Comparison of ENCODE assay signal across 21 cellular contexts in genomic region chr16:88310796-88311605, GRCh38.
DNase-seq lines count a peak whose midpoint lies in the region; ATAC-seq, FAIRE-seq and TF ChIP-seq lines count a peak whose summit lies in the region.
"Had no signal": no experiment of that assay in that cellular context is flagged by ENCODE, and none has a peak within 500 bp of the region (broad histone marks: within the 10 kb centered on the region; RNA-seq: fewer than 3 reads in every experiment).

No MANE protein-coding gene starts in this region.

- no peak for FAIRE-seq in GM12891 (lab: Jason Lieb, UNC)
- FAIRE-seq: GM18507 had no signal

- peak; percentile 46 for DNase-seq in Right ventricle myocardium inferior (ENCODE audit: missing footprints)
- no peak for DNase-seq in cardiac septum (ENCODE audit: low spot score)
- DNase-seq in T1000 (lab: John Stamatoyannopoulos, UW) = peak; percentile 34
- DNase-seq in fibroblast of gingiva (ENCODE audit: low read depth) = peak; percentile 33
- DNase-seq in GM12891 (ENCODE audit: insufficient read length, low spot score) = no peak
- DNase-seq in activated CD4-positive, alpha-beta T cell treated with anti-CD3 and anti-CD28 coated beads, Interleukin-2, amount 50 U/mL, for 48 hours = no peak
- DNase-seq: BE2C; CD8-positive, alpha-beta memory T cell; DMS 273 treated with DMSO at 0.1 percent for 48 hours; DMS79; GOT3; HFFc6; NCI-H1048; NCI-H1417; NCI-H1694; NCI-H2081; NCI-H2227 treated with DMSO at 0.1 percent for 48 hours; NCI-H526 treated with DMSO at 0.1 percent for 48 hours; SK-N-SH had no signal

- no peak for TF ChIP-seq POLR2A in GM12891 (IDR thresholded peaks at IDR 0.05; ENCODE audit: low read depth, low read length)

- ATAC-seq in Right ventricle myocardium inferior (no peak), HG02759 (IDR thresholded peaks at IDR 0.05; ENCODE audit: unreplicated experiment) (no peak)

- intact Hi-C loops in Right ventricle myocardium inferior (cut with DNase I) (no loop called here), cardiac septum (cut with DNase I) (no loop called here)

TF ChIP-seq in GM12891, 5 proteins besides CTCF, POLR2A, EP300 and RAD21:
- TF ChIP-seq POLR2AphosphoS5 (IDR thresholded peaks at IDR 0.05; ENCODE audit: low read depth, low read length) = no peak
- no peak for TF ChIP-seq POU2F2 (IDR thresholded peaks at IDR 0.05; ENCODE audit: low read depth, low read length)
- no peak for TF ChIP-seq SPI1 (IDR thresholded peaks at IDR 0.05; ENCODE audit: low read depth, low read length)
- TF ChIP-seq PAX5 (IDR thresholded peaks at IDR 0.05; ENCODE audit: insufficient read depth, low read length, severe bottlenecking) = no peak
- no peak for TF ChIP-seq TAF1 (IDR thresholded peaks at IDR 0.05; ENCODE audit: low read depth, low read length)

Comparison
In these comparisons a context has a peak if more than half of its experiments do, and no peak if none do; other contexts are left out.
1. DNase-seq: peak in Right ventricle myocardium inferior (single experiment), T1000 (single experiment) and fibroblast of gingiva (single experiment); none in cardiac septum (single experiment), GM12891 (single experiment) and activated CD4-positive, alpha-beta T cell treated with anti-CD3 and anti-CD28 coated beads, Interleukin-2, amount 50 U/mL, for 48 hours (0 of 2).